Comparison of ENCODE assay signal across 15 cellular contexts in the genomic region with DNA sequence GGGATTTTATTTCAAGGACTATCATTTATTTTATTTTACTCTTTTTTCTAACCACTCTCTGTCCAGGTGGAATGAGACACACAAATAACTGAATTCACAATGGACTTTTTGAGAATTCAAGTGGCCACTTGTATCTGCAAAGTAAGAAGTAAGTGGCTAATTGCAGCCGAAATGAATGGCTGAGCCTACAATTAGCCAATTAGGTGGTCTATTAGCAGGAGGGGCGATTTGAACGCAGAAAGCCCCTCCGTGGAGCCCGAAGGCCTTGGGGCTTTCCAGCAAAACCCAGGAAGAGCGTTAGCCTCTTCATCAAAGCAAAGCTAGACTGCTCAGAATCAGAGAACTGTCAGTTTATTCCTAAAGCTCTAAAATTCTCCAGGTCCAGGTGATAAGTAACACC.
A peak's percentile ranks its signal among the peaks of the same experiment; 100 is the strongest.
DNase-seq lines count a peak whose midpoint lies in the region; ATAC-seq lines count a peak whose summit lies in the region.
"Had no signal": no experiment of that assay in that cellular context is flagged by ENCODE, and none has a peak within 500 bp of the region (broad histone marks: within the 10 kb centered on the region; RNA-seq: fewer than 3 reads in every experiment).

No MANE protein-coding gene starts in this region.

- peak overlapping the region; percentile 95 for H3K27ac Mint-ChIP-seq in stimulated activated memory B cell treated with anti-CD40 and anti-IgM and Interleukin-4, amounts not matched to agents 10 μg/mL and 1 μg/mL and 100 μg/mL, for 72 hours
- H3K27ac Mint-ChIP-seq: CD8-positive, alpha-beta memory T cell; HFFc6; T-helper 2 cell treated with Interferon-gamma antibody and Interleukin-4, amounts not matched to agents 5 μg/mL and 100 μg/mL, for 36 hours had no signal

- ATAC-seq in stimulated activated memory B cell treated with anti-CD40 and anti-IgM and Interleukin-4, amounts not matched to agents 10 μg/mL and 1 μg/mL and 100 μg/mL, for 72 hours, result no peak
- ATAC-seq in aorta (ENCODE audit: low FRiP score), result no peak
- ATAC-seq: Panc1 had no signal

- H3K4me1 ChIP-seq in aorta (ENCODE audit: control insufficient read depth in 1 of 2, insufficient read depth in 2 of 2, low read length in 2 of 2), result peaks cover 2 to 3% of the 10 kb centered on the region in 2 donors

- H3K27ac ChIP-seq in aorta (ENCODE audit: low read depth in 1 of 2, low read length in 2 of 2), result no peak overlapping the region

- DNase-seq in NCI-H2227 (lab: John Stamatoyannopoulos, UW; ENCODE audit: unreplicated experiment) (peak; percentile 13), NCI-H2227 treated with DMSO at 0.1 percent for 48 hours (lab: John Stamatoyannopoulos, UW) (no peak), NCI-H1436 treated with DMSO at 0.1 percent for 48 hours (lab: John Stamatoyannopoulos, UW) (peak; percentile 92), NCI-H524 treated with DMSO at 0.1 percent for 48 hours (lab: John Stamatoyannopoulos, UW) (peak; percentile 75), aorta (no peak), medulla oblongata (ENCODE audit: extremely low spot score) (no peak), hippocampal formation (lab: John Stamatoyannopoulos, UW) (no peak)
- DNase-seq: 8988T; CD8-positive, alpha-beta memory T cell; HFFc6; NCI-H1694; NCI-H526 had no signal

- peaks cover 75% of the 10 kb centered on the region for H3K4me1 Mint-ChIP-seq in stimulated activated memory B cell treated with anti-CD40 and anti-IgM and Interleukin-4, amounts not matched to agents 10 μg/mL and 1 μg/mL and 100 μg/mL, for 72 hours
- H3K4me1 Mint-ChIP-seq: CD8-positive, alpha-beta memory T cell had no signal

- H3K9me3 Mint-ChIP-seq in stimulated activated memory B cell treated with anti-CD40 and anti-IgM and Interleukin-4, amounts not matched to agents 10 μg/mL and 1 μg/mL and 100 μg/mL, for 72 hours, result peaks cover 3% of the 10 kb centered on the region
- H3K9me3 Mint-ChIP-seq: T-helper 2 cell treated with Interferon-gamma antibody and Interleukin-4, amounts not matched to agents 5 μg/mL and 100 μg/mL, for 36 hours had no signal

- intact Hi-C loops in aorta (cut with DNase I), result no loop called here

- no peak overlapping the region for H3K4me3 Mint-ChIP-seq in stimulated activated memory B cell treated with anti-CD40 and anti-IgM and Interleukin-4, amounts not matched to agents 10 μg/mL and 1 μg/mL and 100 μg/mL, for 72 hours
- H3K4me3 Mint-ChIP-seq: CD8-positive, alpha-beta memory T cell; HFFc6; T-helper 2 cell treated with Interferon-gamma antibody and Interleukin-4, amounts not matched to agents 5 μg/mL and 100 μg/mL, for 36 hours had no signal

- no peaks in the 10 kb centered on the region for H3K9me3 ChIP-seq in aorta (ENCODE audit: control insufficient read depth, low read length)

- H3K4me3 ChIP-seq in aorta (ENCODE audit: low read length in 2 of 2), result no peak overlapping the region

- peaks cover 26% of the 10 kb centered on the region for H3K36me3 Mint-ChIP-seq in stimulated activated memory B cell treated with anti-CD40 and anti-IgM and Interleukin-4, amounts not matched to agents 10 μg/mL and 1 μg/mL and 100 μg/mL, for 72 hours
- H3K36me3 Mint-ChIP-seq: CD8-positive, alpha-beta memory T cell had no signal

- no peaks in the 10 kb centered on the region for H3K27me3 Mint-ChIP-seq in stimulated activated memory B cell treated with anti-CD40 and anti-IgM and Interleukin-4, amounts not matched to agents 10 μg/mL and 1 μg/mL and 100 μg/mL, for 72 hours

- 85 to 91% methylated on average over 6 of the region's 6 CpGs for WGBS in aorta, 2 donors

- no peaks in the 10 kb centered on the region for H3K36me3 ChIP-seq in aorta (ENCODE audit: control insufficient read depth in 1 of 2, insufficient read depth in 2 of 2, low read length in 1 of 2)

- H3K27me3 ChIP-seq in aorta (ENCODE audit: control insufficient read depth in 1 of 2, insufficient read depth in 2 of 2, low read length in 1 of 2), result no peaks in the 10 kb centered on the region

Comparison
In these comparisons a context has a peak if more than half of its experiments do, and no peak if none do; other contexts are left out.
1. DNase-seq: peak in NCI-H2227 (single experiment), NCI-H1436 treated with DMSO at 0.1 percent for 48 hours (single experiment) and NCI-H524 treated with DMSO at 0.1 percent for 48 hours (single experiment); none in NCI-H2227 treated with DMSO at 0.1 percent for 48 hours (single experiment), aorta (0 of 2), medulla oblongata (single experiment) and hippocampal formation (0 of 2).